Comparison of ENCODE assay signal across 23 cellular contexts in the genomic region with DNA sequence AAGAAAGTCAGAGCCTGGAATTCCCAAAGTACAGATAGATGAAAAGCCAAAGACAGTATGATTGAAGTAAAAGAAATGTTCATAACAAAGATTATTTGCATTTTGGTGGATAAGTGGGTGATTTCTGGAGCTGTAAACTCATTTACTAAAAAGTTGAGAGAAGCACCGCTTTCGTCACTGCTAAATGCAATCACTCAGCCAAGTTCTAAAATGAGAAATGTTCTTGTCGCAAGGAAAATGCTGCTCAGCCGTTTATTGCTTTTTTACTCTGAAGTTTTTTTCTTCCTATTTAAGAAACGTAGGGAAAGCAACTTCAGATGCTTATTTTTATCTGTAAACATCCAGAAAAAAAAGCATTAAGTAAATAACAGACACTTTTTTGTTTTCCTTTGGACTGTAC.
DNase-seq lines count a peak whose midpoint lies in the region; FAIRE-seq and TF ChIP-seq lines count a peak whose summit lies in the region.
"Had no signal": no experiment of that assay in that cellular context is flagged by ENCODE, and none has a peak within 500 bp of the region (broad histone marks: within the 10 kb centered on the region; RNA-seq: fewer than 3 reads in every experiment).

No MANE protein-coding gene starts in this region.

- TF ChIP-seq CTCF in dorsolateral prefrontal cortex (IDR thresholded peaks at IDR 0.05 in 54 of 56, conservative IDR thresholded peaks at IDR 0.05 in 2 of 56; ENCODE audit: low read depth in 1 of 56, partially characterized antibody in 56 of 56), result no peak

- peak overlapping the region in 52 of 59 donors; percentile 6 to 81 (median 59) for H3K27ac ChIP-seq in dorsolateral prefrontal cortex
- H3K27ac ChIP-seq: 22Rv1, C4-2B, SJSA1 had no signal

- intact Hi-C loops in dorsolateral prefrontal cortex (cut with DNase I), result no loop called here

- H3K4me3 ChIP-seq in dorsolateral prefrontal cortex, result peak overlapping the region in 4 of 59 donors; percentile 3 to 24 (median 16)
- H3K4me3 ChIP-seq: SJSA1 had no signal

- no peaks in the 10 kb centered on the region for H3K27me3 ChIP-seq in dorsolateral prefrontal cortex
- H3K27me3 ChIP-seq: SJSA1 had no signal

- FAIRE-seq in GM12892 (lab: Jason Lieb, UNC), result no peak
- FAIRE-seq: GM12891, RCC 7860 had no signal

- TF ChIP-seq POLR2A in GM12892 (IDR thresholded peaks at IDR 0.05; ENCODE audit: low read depth, low read length), result no peak

- DNase-seq in NOMO-1 (lab: John Stamatoyannopoulos, UW; ENCODE audit: unreplicated experiment in 2 of 2), result peak; percentile 1 to 29
- DNase-seq in NOMO-1 treated with dmso at 0.1 percent for 144 hours (lab: John Stamatoyannopoulos, UW; ENCODE audit: unreplicated experiment), result no peak
- no peak for DNase-seq in dorsolateral prefrontal cortex
- DNase-seq in globus pallidus (ENCODE audit: low spot score), result peak; percentile 51
- no peak for DNase-seq in DMS114 treated with DMSO at 0.1 percent for 48 hours (lab: John Stamatoyannopoulos, UW; ENCODE audit: unreplicated experiment)
- DNase-seq in NCI-H510A treated with DMSO at 0.1 percent for 48 hours (lab: John Stamatoyannopoulos, UW), result no peak
- DNase-seq in GM12892 (ENCODE audit: insufficient read length), result no peak
- DNase-seq: Caco-2; CD8-positive, alpha-beta T cell; DMS79; EL; GDM1; H7; NCI-H1092; NCI-H1417 treated with DMSO at 0.1 percent for 48 hours; NCI-H187; NCI-H2171 treated with DMSO at 0.1 percent for 48 hours; NCI-H526 treated with DMSO at 0.1 percent for 48 hours had no signal

Comparison
In these comparisons a context has a peak if more than half of its experiments do, and no peak if none do; other contexts are left out.
1. DNase-seq: peak in NOMO-1 (2 of 2) and globus pallidus (single experiment); none in NOMO-1 treated with dmso at 0.1 percent for 144 hours (single experiment), dorsolateral prefrontal cortex (0 of 10), DMS114 treated with DMSO at 0.1 percent for 48 hours (single experiment), NCI-H510A treated with DMSO at 0.1 percent for 48 hours (single experiment) and GM12892 (single experiment).